In genomic region chr2:72949045-72949444, GRCh38 we compare ENCODE assay signal across 19 cellular contexts. TPM values are rescaled to one million over a fixed set of nuclear protein-coding genes. Genes with fewer than 3 reads are reported as not detected.
"Had no signal": no experiment of that assay in that cellular context is flagged by ENCODE, and none has a peak within 500 bp of the region (broad histone marks: within the 10 kb centered on the region; RNA-seq: fewer than 3 reads in every experiment).

No MANE protein-coding gene starts in this region.

- H3K27ac Mint-ChIP-seq: activated B cell treated with CpG ODN at 0.5 μM for 24 hours; activated naive CD4-positive, alpha-beta T cell treated with anti-CD3 and anti-CD28 coated beads, Interleukin-2, amount 10 ng/mL, durations not matched to agents 7 days and 5 days had no signal

- H3K9me3 Mint-ChIP-seq: activated B cell treated with CpG ODN at 0.5 μM for 24 hours; activated naive CD4-positive, alpha-beta T cell treated with anti-CD3 and anti-CD28 coated beads, Interleukin-2, amount 10 ng/mL, durations not matched to agents 7 days and 5 days; neural crest cell; stimulated activated naive CD8-positive, alpha-beta T cell treated with anti-CD3 and anti-CD28 coated beads, Interleukin-15, amount 100 ng/mL, for 72 hours had no signal

- H3K4me1 ChIP-seq: adrenal gland, gastroesophageal sphincter, heart right ventricle, pancreas, sigmoid colon had no signal

- H3K36me3 Mint-ChIP-seq: activated naive CD4-positive, alpha-beta T cell treated with anti-CD3 and anti-CD28 coated beads, Interleukin-2, amount 10 ng/mL, durations not matched to agents 7 days and 5 days had no signal

- FAIRE-seq: pancreas had no signal

- H3K27ac ChIP-seq: adrenal gland, coronary artery, gastroesophageal sphincter, heart right ventricle, pancreas, sigmoid colon, thoracic aorta had no signal

- H3K27me3 ChIP-seq: adrenal gland, gastroesophageal sphincter, heart right ventricle, pancreas, sigmoid colon had no signal

- H3K4me3 Mint-ChIP-seq: activated B cell treated with CpG ODN at 0.5 μM for 24 hours; activated naive CD4-positive, alpha-beta T cell treated with anti-CD3 and anti-CD28 coated beads, Interleukin-2, amount 10 ng/mL, durations not matched to agents 7 days and 5 days; neural crest cell; stimulated activated naive CD8-positive, alpha-beta T cell treated with anti-CD3 and anti-CD28 coated beads, Interleukin-15, amount 100 ng/mL, for 72 hours had no signal

- DNase-seq: activated B cell treated with CpG ODN at 0.5 μM for 24 hours; activated CD4-positive, alpha-beta T cell treated with anti-CD3 and anti-CD28 coated beads, Interleukin-2, amount 50 U/mL, for 1 hour; activated naive CD4-positive, alpha-beta T cell treated with anti-CD3 and anti-CD28 coated beads, Interleukin-2, amount 10 ng/mL, durations not matched to agents 7 days and 5 days; adrenal gland; effector CD8-positive, alpha-beta T cell; heart right ventricle; left cardiac atrium; midbrain; sigmoid colon; stimulated activated CD4-positive, alpha-beta T cell treated with anti-CD3 and anti-CD28 coated beads, Interleukin-1b, Interleukin-23, amount 100 ng/mL, for 48 hours; stimulated activated naive CD8-positive, alpha-beta T cell treated with anti-CD3 and anti-CD28 coated beads, Interleukin-15, amount 100 ng/mL, for 72 hours had no signal

- H3K27me3 Mint-ChIP-seq: activated B cell treated with CpG ODN at 0.5 μM for 24 hours; stimulated activated naive CD8-positive, alpha-beta T cell treated with anti-CD3 and anti-CD28 coated beads, Interleukin-15, amount 100 ng/mL, for 72 hours had no signal

- H3K9me3 ChIP-seq: adrenal gland, gastroesophageal sphincter, heart right ventricle, pancreas, sigmoid colon, thoracic aorta had no signal

- H3K4me1 Mint-ChIP-seq: activated B cell treated with CpG ODN at 0.5 μM for 24 hours, neural crest cell had no signal

- H3K4me3 ChIP-seq: adrenal gland, coronary artery, gastroesophageal sphincter, heart right ventricle, lung, pancreas, sigmoid colon, thoracic aorta had no signal

- H3K36me3 ChIP-seq: adrenal gland, pancreas, thoracic aorta had no signal

- ATAC-seq: gastroesophageal sphincter; heart right ventricle; left cardiac atrium; pancreas; stimulated activated naive CD8-positive, alpha-beta T cell treated with anti-CD3 and anti-CD28 coated beads, Interleukin-15, amount 100 ng/mL, for 72 hours had no signal

RNA-seq across cellular contexts. Expression of gene EMX1, which starts 31.7 kb away (rescaled TPM):
- total RNA-seq: heart right ventricle; left cardiac atrium; neural crest cell; sigmoid colon; T-helper 2 cell treated with Interferon-gamma antibody and Interleukin-4, amounts not matched to agents 100 ng/mL and 5 ng/mL, for 36 hours; thoracic aorta; urinary bladder had no signal
- polyA plus RNA-seq: urinary bladder had no signal
